In the genomic region with DNA sequence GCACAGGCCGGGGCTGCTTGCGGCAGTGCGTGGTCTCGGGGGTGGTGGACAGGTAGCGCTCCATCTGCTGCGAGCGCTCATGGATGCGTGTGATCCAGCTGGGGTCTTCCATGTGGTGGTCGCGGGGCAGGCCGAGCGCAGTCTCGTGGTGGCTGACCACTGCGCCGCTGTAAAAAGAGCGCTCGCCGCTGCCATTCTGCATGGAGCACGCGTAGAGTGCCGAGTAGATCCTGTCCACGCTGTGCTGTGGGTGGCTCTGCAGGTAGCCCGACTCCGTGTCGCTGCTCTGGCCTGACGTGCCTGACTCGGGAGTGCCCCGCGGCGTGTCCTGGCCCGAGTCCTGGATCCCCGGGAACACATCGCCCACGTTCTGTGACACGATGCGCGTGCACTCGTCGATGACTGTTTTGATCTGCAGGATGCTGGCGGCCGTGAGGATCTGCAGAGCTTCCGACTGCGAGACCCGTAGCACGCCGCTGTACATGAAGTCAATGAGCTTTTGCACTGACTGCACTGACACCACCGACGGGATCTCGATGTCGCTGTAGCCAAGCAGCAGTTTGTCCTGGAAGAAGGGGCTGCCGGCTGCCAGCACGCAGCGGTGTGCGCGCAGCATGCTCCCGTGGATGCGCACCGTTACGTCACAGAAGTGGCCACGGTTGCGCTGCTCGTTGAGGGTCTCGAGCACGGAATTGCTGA, we compare ENCODE assay signal across 30 cellular contexts. TPM values are rescaled to one million over a fixed set of nuclear protein-coding genes. Genes with fewer than 3 reads are reported as not detected.
"Had no signal": no experiment of that assay in that cellular context is flagged by ENCODE, and none has a peak within 500 bp of the region (broad histone marks: within the 10 kb centered on the region; RNA-seq: fewer than 3 reads in every experiment).

No MANE protein-coding gene starts in this region.

- H3K27me3 ChIP-seq: gastrocnemius medialis, neutrophil, sigmoid colon, suprapubic skin, tibial nerve, uterus had no signal

- H3K27ac Mint-ChIP-seq: activated B cell treated with CpG ODN at 0.5 μM for 24 hours; activated CD8-positive, alpha-beta T cell treated with anti-CD3 and anti-CD28 coated beads for 36 hours; activated T-helper 17 cell treated with anti-CD3 and anti-CD28 coated beads, Interleukin-2, amount 50 U/mL, for 72 hours; nephron; T-helper 2 cell treated with Interferon-gamma antibody and Interleukin-4, amounts not matched to agents 5 μg/mL and 100 μg/mL, for 36 hours had no signal

- H3K4me1 ChIP-seq: sigmoid colon, suprapubic skin, uterus had no signal

- H3K9me3 ChIP-seq: gastrocnemius medialis, neutrophil, sigmoid colon, suprapubic skin, tibial nerve, uterus had no signal

- H3K4me1 Mint-ChIP-seq: activated T-helper 17 cell treated with anti-CD3 and anti-CD28 coated beads, Interleukin-2, amount 50 U/mL, for 72 hours; nephron had no signal

- DNase-seq: activated B cell treated with CpG ODN at 0.5 μM for 24 hours; activated CD4-positive, alpha-beta T cell treated with anti-CD3 and anti-CD28 coated beads, Interleukin-2, amount 50 U/mL, for 1 hour; activated CD8-positive, alpha-beta T cell treated with anti-CD3 and anti-CD28 coated beads for 36 hours; activated gamma-delta T cell treated with Interleukin-2 at 50 U/mL for 16 hours; activated naive CD4-positive, alpha-beta T cell treated with anti-CD3 and anti-CD28 coated beads, Interleukin-2, amount 50 U/mL, for 16 hours; activated T-cell treated with anti-CD3 and anti-CD28 coated beads, Interleukin-2, amount 50 U/mL, for 4 hours; amniotic stem cell; central memory CD4-positive, alpha-beta T cell; effector CD8-positive, alpha-beta T cell; gastrocnemius medialis; head of caudate nucleus; kidney glomerular epithelial cell; mammary epithelial cell; sigmoid colon; small intestine; stimulated activated CD4-positive, alpha-beta T cell treated with anti-CD3 and anti-CD28 coated beads, Interleukin-1b, Interleukin-23, amount 100 ng/mL, for 48 hours; stimulated activated naive CD4-positive, alpha-beta T cell; T-helper 1 cell; uterus had no signal

- ATAC-seq: activated CD8-positive, alpha-beta T cell treated with anti-CD3 and anti-CD28 coated beads for 36 hours; activated T-cell treated with anti-CD3 and anti-CD28 coated beads, Interleukin-2, amount 50 U/mL, for 4 hours; activated T-helper 17 cell treated with anti-CD3 and anti-CD28 coated beads, Interleukin-2, amount 50 U/mL, for 72 hours; gastrocnemius medialis had no signal

- H3K27ac ChIP-seq: epithelial cell of prostate, gastrocnemius medialis, neutrophil, sigmoid colon, suprapubic skin, tibial nerve, uterus had no signal

- H3K9me3 Mint-ChIP-seq: activated B cell treated with CpG ODN at 0.5 μM for 24 hours; activated CD8-positive, alpha-beta T cell treated with anti-CD3 and anti-CD28 coated beads for 36 hours; activated T-cell treated with anti-CD3 and anti-CD28 coated beads, Interleukin-2, amount 50 U/mL, for 4 hours; activated T-helper 17 cell treated with anti-CD3 and anti-CD28 coated beads, Interleukin-2, amount 50 U/mL, for 72 hours; nephron; T-helper 2 cell treated with Interferon-gamma antibody and Interleukin-4, amounts not matched to agents 5 μg/mL and 100 μg/mL, for 36 hours had no signal

- FAIRE-seq: colon, endometrium, small intestine had no signal

- H3K4me3 ChIP-seq: gastrocnemius medialis, sigmoid colon, suprapubic skin, tibial nerve, uterus had no signal

- H3K4me3 Mint-ChIP-seq: activated B cell treated with CpG ODN at 0.5 μM for 24 hours; activated CD8-positive, alpha-beta T cell treated with anti-CD3 and anti-CD28 coated beads for 36 hours; activated T-cell treated with anti-CD3 and anti-CD28 coated beads, Interleukin-2, amount 50 U/mL, for 4 hours; activated T-helper 17 cell treated with anti-CD3 and anti-CD28 coated beads, Interleukin-2, amount 50 U/mL, for 72 hours; nephron; T-helper 2 cell treated with Interferon-gamma antibody and Interleukin-4, amounts not matched to agents 5 μg/mL and 100 μg/mL, for 36 hours had no signal

- H3K36me3 ChIP-seq: uterus had no signal

- H3K27me3 Mint-ChIP-seq: activated B cell treated with CpG ODN at 0.5 μM for 24 hours; activated CD8-positive, alpha-beta T cell treated with anti-CD3 and anti-CD28 coated beads for 36 hours; activated T-helper 17 cell treated with anti-CD3 and anti-CD28 coated beads, Interleukin-2, amount 50 U/mL, for 72 hours had no signal

RNA-seq across cellular contexts. Expression of a gene that starts 57.4 kb away (rescaled TPM):
- total RNA-seq: dermis microvascular lymphatic vessel endothelial cell, gastrocnemius medialis, mammary epithelial cell, osteocyte had no signal
- polyA plus RNA-seq: mammary epithelial cell had no signal
